ENCODE assay signal across 13 cellular contexts in genomic region chr15:68511073-68511991, GRCh38.
DNase-seq lines count a peak whose midpoint lies in the region; ATAC-seq and TF ChIP-seq lines count a peak whose summit lies in the region.
"Had no signal": no experiment of that assay in that cellular context is flagged by ENCODE, and none has a peak within 500 bp of the region (broad histone marks: within the 10 kb centered on the region; RNA-seq: fewer than 3 reads in every experiment).

No MANE protein-coding gene starts in this region.

- H3K27ac ChIP-seq in lung (ENCODE audit: low read depth in 1 of 2, low read length in 1 of 2) (peak overlapping the region in 1 of 2 donors; percentile 5), uterus (peak overlapping the region; percentile 85 to 92)
- H3K27ac ChIP-seq: 22Rv1 had no signal

- H3K4me1 Mint-ChIP-seq in endothelial cell (ENCODE audit: unreplicated experiment) = peaks cover 4% of the 10 kb centered on the region

- H3K4me3 Mint-ChIP-seq in endothelial cell (ENCODE audit: unreplicated experiment) = peak overlapping the region; percentile 0
- H3K4me3 Mint-ChIP-seq: activated naive CD4-positive, alpha-beta T cell treated with anti-CD3 and anti-CD28 coated beads for 36 hours had no signal

- no peaks in the 10 kb centered on the region for H3K36me3 ChIP-seq in lung (ENCODE audit: control insufficient read depth in 2 of 2, insufficient read depth in 2 of 2, low read length in 2 of 2)
- H3K36me3 ChIP-seq in uterus = no peaks in the 10 kb centered on the region

- no peak overlapping the region for H3K27ac Mint-ChIP-seq in endothelial cell (ENCODE audit: unreplicated experiment)
- H3K27ac Mint-ChIP-seq: activated naive CD4-positive, alpha-beta T cell treated with anti-CD3 and anti-CD28 coated beads for 36 hours had no signal

- H3K27me3 ChIP-seq in lung (ENCODE audit: control insufficient read depth, insufficient read depth) (no peaks in the 10 kb centered on the region), uterus (no peaks in the 10 kb centered on the region)

- H3K9me3 ChIP-seq in lung (ENCODE audit: control insufficient read depth in 2 of 2, insufficient read depth in 1 of 2, low read length in 1 of 2) = no peaks in the 10 kb centered on the region
- no peaks in the 10 kb centered on the region for H3K9me3 ChIP-seq in uterus

- intact Hi-C loops in uterus (cut with DNase I; ENCODE audit: low total_unique reads) = no loop called here

- peaks cover 2% of the 10 kb centered on the region for H3K27me3 Mint-ChIP-seq in endothelial cell (ENCODE audit: unreplicated experiment)

- no peak for TF ChIP-seq POLR2A in uterus (IDR thresholded peaks at IDR 0.05)

- peak; percentile 9 for DNase-seq in activated CD8-positive, alpha-beta memory T cell treated with anti-CD3 and anti-CD28 coated beads for 24 hours
- no peak for DNase-seq in activated CD8-positive, alpha-beta memory T cell treated with anti-CD3 and anti-CD28 coated beads, Interleukin-2, amount 50 U/mL, for 48 hours
- DNase-seq in endothelial cell (ENCODE audit: low spot score) (no peak), lung (ENCODE audit: low spot score) (no peak), uterus (peak; percentile 65 to 75), HCEC 1CT (no peak), DMS 273 (lab: John Stamatoyannopoulos, UW; ENCODE audit: unreplicated experiment) (no peak)
- DNase-seq: activated naive CD4-positive, alpha-beta T cell treated with anti-CD3 and anti-CD28 coated beads for 36 hours; foreskin fibroblast; NCI-H2081; small intestine had no signal

- 79 to 80% methylated on average over 12 of the region's 12 CpGs for WGBS in lung, 2 donors

- no peak for TF ChIP-seq CTCF in endothelial cell (IDR thresholded peaks at IDR 0.05; ENCODE audit: unreplicated experiment)
- no peak for TF ChIP-seq CTCF in lung (IDR thresholded peaks at IDR 0.05; ENCODE audit: control extremely low read depth, extremely low read depth)
- TF ChIP-seq CTCF in uterus (IDR thresholded peaks at IDR 0.05) = no peak

- ATAC-seq in lung (ENCODE audit: insufficient read depth, low FRiP score) (peak; percentile 58), HG02970 (IDR thresholded peaks at IDR 0.05; ENCODE audit: low FRiP score, unreplicated experiment) (no peak)

- H3K4me1 ChIP-seq in lung (ENCODE audit: control insufficient read depth in 2 of 2, insufficient read depth in 2 of 2, low read length in 2 of 2) (no peaks in the 10 kb centered on the region), uterus (peaks cover 0 to 10% of the 10 kb centered on the region in 2 donors)

- H3K4me3 ChIP-seq in lung (no peak overlapping the region), uterus (no peak overlapping the region)

- H3K9me3 Mint-ChIP-seq in endothelial cell (ENCODE audit: unreplicated experiment) = no peaks in the 10 kb centered on the region

- no peaks in the 10 kb centered on the region for H3K36me3 Mint-ChIP-seq in endothelial cell (ENCODE audit: low read depth, unreplicated experiment)

Comparison
In these comparisons a context has a peak if more than half of its experiments do, and no peak if none do; other contexts are left out.
1. DNase-seq: peak in activated CD8-positive, alpha-beta memory T cell treated with anti-CD3 and anti-CD28 coated beads for 24 hours (single experiment) and uterus (2 of 2); none in activated CD8-positive, alpha-beta memory T cell treated with anti-CD3 and anti-CD28 coated beads, Interleukin-2, amount 50 U/mL, for 48 hours (single experiment), endothelial cell (single experiment), lung (single experiment), HCEC 1CT (single experiment) and DMS 273 (single experiment).